Comparison of ENCODE assay signal across 24 cellular contexts in genomic region chr17:9531080-9531479, GRCh38. TPM values are rescaled to one million over a fixed set of nuclear protein-coding genes. Genes with fewer than 3 reads are reported as not detected.
DNase-seq lines count a peak whose midpoint lies in the region; ATAC-seq, FAIRE-seq and TF ChIP-seq lines count a peak whose summit lies in the region.
"Had no signal": no experiment of that assay in that cellular context is flagged by ENCODE, and none has a peak within 500 bp of the region (broad histone marks: within the 10 kb centered on the region; RNA-seq: fewer than 3 reads in every experiment).

No MANE protein-coding gene starts in this region.

- H2AFZ ChIP-seq in IMR-90 (replicated peaks; ENCODE audit: low read length, poor library complexity), result no peak overlapping the region
- no peak overlapping the region for H2AFZ ChIP-seq in astrocyte (ENCODE audit: low read depth, low read length)
- H2AFZ ChIP-seq: GM23248, PC-9 had no signal

- no peak for TF ChIP-seq RAD21 in IMR-90 (IDR thresholded peaks at IDR 0.05; ENCODE audit: low read length)

- H2BK20ac ChIP-seq in IMR-90 (ENCODE audit: low read depth, low read length), result no peak overlapping the region

- CTCF ChIA-PET in IMR-90 (lab: Yijun Ruan, JAX), result interaction anchor here (0.5 to 1.0 kb wide), 2 partner anchors 9 to 499 kb away, joined by 3 to 5 read pairs; no protein-coding TSS in a partner anchor

- H4K20me1 ChIP-seq in IMR-90 (ENCODE audit: insufficient read depth, low read length) (no peaks in the 10 kb centered on the region), astrocyte (ENCODE audit: insufficient read depth, low read length) (peaks cover 4% of the 10 kb centered on the region)

- intact Hi-C loops in IMR-90 (cut with micrococcal nuclease) (no loop called here), lower leg skin (cut with DNase I; ENCODE audit: low total_unique reads) (no loop called here)

- no peak overlapping the region for H2BK15ac ChIP-seq in IMR-90 (ENCODE audit: low read depth, low read length)

- H3K4me1 Mint-ChIP-seq in astrocyte (ENCODE audit: low read depth, unreplicated experiment) (peaks cover 6% of the 10 kb centered on the region), immature natural killer cell (peaks cover 14 to 18% of the 10 kb centered on the region in 2 donors)

- FAIRE-seq in astrocyte (lab: Jason Lieb, UNC), result no peak
- FAIRE-seq: GM12891 had no signal

- no peak overlapping the region for H3K4ac ChIP-seq in IMR-90 (ENCODE audit: low read depth, low read length)

- TF ChIP-seq POLR2A in IMR-90 (IDR thresholded peaks at IDR 0.05; ENCODE audit: low read depth, low read length) (no peak), lower leg skin (IDR thresholded peaks at IDR 0.05) (no peak)

- H3K4me2 ChIP-seq in IMR-90 (ENCODE audit: low read depth, low read length) (no peak overlapping the region), astrocyte (ENCODE audit: low read length) (no peak overlapping the region)
- H3K4me2 ChIP-seq: A549, PC-9 had no signal

- H3K23ac ChIP-seq in IMR-90 (ENCODE audit: low read depth, low read length), result no peak overlapping the region

- H3K9ac ChIP-seq in IMR-90 (ENCODE audit: low read depth, low read length) (no peak overlapping the region), astrocyte (ENCODE audit: low read length) (no peak overlapping the region)
- H3K9ac ChIP-seq: GM23248 had no signal

- TF ChIP-seq CTCF in IMR-90 (conservative IDR thresholded peaks at IDR 0.05; ENCODE audit: low read depth, low read length) (no peak), astrocyte (IDR thresholded peaks at IDR 0.05; ENCODE audit: insufficient read depth, low read depth, low read length) (no peak), lower leg skin (IDR thresholded peaks at IDR 0.05) (no peak)

- H3K9me1 ChIP-seq in IMR-90 (ENCODE audit: insufficient read depth, low read length), result no peaks in the 10 kb centered on the region

- H2BK120ac ChIP-seq in IMR-90 (ENCODE audit: low read depth, low read length), result no peak overlapping the region

- H3K4me1 ChIP-seq in IMR-90 (ENCODE audit: control insufficient read depth, insufficient read depth, low read length), result no peaks in the 10 kb centered on the region
- H3K4me1 ChIP-seq in astrocyte (ENCODE audit: insufficient read depth, low read length), result no peaks in the 10 kb centered on the region
- H3K4me1 ChIP-seq: A549 had no signal

- no peak overlapping the region for H2AK5ac ChIP-seq in IMR-90 (ENCODE audit: low read depth, low read length)

- no peak overlapping the region for H4K5ac ChIP-seq in IMR-90 (ENCODE audit: low read depth, low read length)

- H3K18ac ChIP-seq in IMR-90 (ENCODE audit: low read depth, low read length), result no peak overlapping the region

- H3K27me3 ChIP-seq in IMR-90 (ENCODE audit: control insufficient read depth, insufficient read depth, low read length) (no peaks in the 10 kb centered on the region), astrocyte (ENCODE audit: insufficient read depth, low read length) (no peaks in the 10 kb centered on the region)

- no peaks in the 10 kb centered on the region for H3K79me2 ChIP-seq in astrocyte (ENCODE audit: insufficient read depth, low read length)

- no peaks in the 10 kb centered on the region for H3K36me3 ChIP-seq in IMR-90 (ENCODE audit: control insufficient read depth, insufficient read depth, low read length)
- no peaks in the 10 kb centered on the region for H3K36me3 ChIP-seq in astrocyte (ENCODE audit: insufficient read depth, low read length)

- no peak overlapping the region for H4K91ac ChIP-seq in IMR-90 (ENCODE audit: insufficient read depth, low read depth, low read length)

- H3K27ac Mint-ChIP-seq in astrocyte (ENCODE audit: unreplicated experiment), result peak overlapping the region; percentile 58
- peak overlapping the region in 4 of 6 donors; percentile 14 to 36 (median 28) for H3K27ac Mint-ChIP-seq in immature natural killer cell
- H3K27ac Mint-ChIP-seq: CD4-positive, alpha-beta T cell had no signal

- dilution Hi-C loops in IMR-90 (cut with HindIII; ENCODE audit: low sequenced_read_pairs, unreplicated experiment), result no loop called here

- H4K8ac ChIP-seq in IMR-90 (ENCODE audit: low read depth in 2 of 2, low read length in 2 of 2), result no peak overlapping the region

- no peak overlapping the region for H2AK9ac ChIP-seq in IMR-90 (replicated peaks; ENCODE audit: low read depth, low read length, poor library complexity)

- H3K56ac ChIP-seq in IMR-90 (ENCODE audit: extremely low read depth, insufficient read depth, low read length), result no peak overlapping the region

- WGBS in IMR-90 (ENCODE audit: extremely low coverage in 2 of 2, insufficient read length in 1 of 2), 2 experiments, result no CpG with 5 or more reads among the region's 3 CpGs
- 74 to 84% methylated on average over 3 of the region's 3 CpGs for WGBS in lower leg skin, 2 donors

- no TSS peak for BruUV-seq in IMR-90 (replicated peaks; lab: Mats Ljungman, UMichigan)

- DNase-seq in CMK (ENCODE audit: low read depth) (peak; percentile 29), IMR-90 (peak; percentile 3), astrocyte (ENCODE audit: low read depth) (no peak), immature natural killer cell (no peak), lower leg skin (ENCODE audit: low spot score in 2 of 2) (no peak)
- DNase-seq in stimulated activated CD4-positive, alpha-beta T cell treated with anti-CD3 and anti-CD28 coated beads, Interleukin-2, amount 100 ng/mL, for 48 hours, result no peak
- DNase-seq: Calu3; CD4-positive, alpha-beta T cell; DMS53; EL; GM23248; HCEC 1CT; KBM-7; NCI-H1105; NCI-H187; NCI-H2107; NCI-H226; NCI-H524; NCI-H82; PC-9 had no signal

- H3K4me3 Mint-ChIP-seq in astrocyte (ENCODE audit: unreplicated experiment) (no peak overlapping the region), immature natural killer cell (peak overlapping the region in 1 of 5 donors; percentile 7)
- H3K4me3 Mint-ChIP-seq: CD4-positive, alpha-beta T cell had no signal

- H3K36me3 Mint-ChIP-seq in astrocyte (ENCODE audit: low read depth, unreplicated experiment), result peaks cover 3% of the 10 kb centered on the region
- peaks cover 0 to 2% (median 0%) of the 10 kb centered on the region in 3 donors for H3K36me3 Mint-ChIP-seq in immature natural killer cell

- H3K14ac ChIP-seq in IMR-90 (replicated peaks; ENCODE audit: low read depth, low read length), result no peak overlapping the region

- H3K4me3 ChIP-seq in IMR-90 (ENCODE audit: insufficient read depth, low read depth, low read length) (no peak overlapping the region), astrocyte (ENCODE audit: insufficient read depth, low read depth, low read length) (no peak overlapping the region), lower leg skin (ENCODE audit: low read depth, poor library complexity, severe bottlenecking) (no peak overlapping the region)
- H3K4me3 ChIP-seq: A549, GM23248, PC-9 had no signal

- POLR2A ChIA-PET in IMR-90 (lab: Charles Lee; ENCODE audit: unreplicated experiment), result no interaction called here

- no peak overlapping the region for H2BK5ac ChIP-seq in IMR-90 (ENCODE audit: low read depth, low read length, poor library complexity, severe bottlenecking)

- ATAC-seq in IMR-90 (ENCODE audit: low read depth) (no peak), HG02981 (IDR thresholded peaks at IDR 0.05; ENCODE audit: unreplicated experiment) (no peak)
- ATAC-seq: A549 had no signal

- H3K27ac ChIP-seq in IMR-90 (ENCODE audit: insufficient read depth, low read length) (no peak overlapping the region), astrocyte (ENCODE audit: low read depth, low read length) (no peak overlapping the region)
- H3K27ac ChIP-seq: A549, GM23248, PC-9 had no signal

- H3K9me3 Mint-ChIP-seq in astrocyte (ENCODE audit: unreplicated experiment) (no peaks in the 10 kb centered on the region), immature natural killer cell (no peaks in the 10 kb centered on the region)
- H3K9me3 Mint-ChIP-seq: CD4-positive, alpha-beta T cell had no signal

- in situ Hi-C loops in IMR-90 (cut with MboI; ENCODE audit: low sequenced_read_pairs), result loop anchor here (25.0 kb wide), 1 partner anchor 744 kb away; the partner anchor contains the start of gene MFSD6L

- H3K27me3 Mint-ChIP-seq in astrocyte (ENCODE audit: low read depth, unreplicated experiment) (no peaks in the 10 kb centered on the region), immature natural killer cell (ENCODE audit: low read depth in 3 of 3) (no peaks in the 10 kb centered on the region)
- H3K27me3 Mint-ChIP-seq: CD4-positive, alpha-beta T cell had no signal

- no peaks in the 10 kb centered on the region for H3K79me1 ChIP-seq in IMR-90 (ENCODE audit: low read depth in 1 of 2, low read length in 2 of 2)

- H3K9me3 ChIP-seq in IMR-90 (ENCODE audit: control insufficient read depth, insufficient read depth, low read length) (no peaks in the 10 kb centered on the region), astrocyte (ENCODE audit: insufficient read depth, low read depth, low read length) (no peaks in the 10 kb centered on the region)
- H3K9me3 ChIP-seq: A549 had no signal

TF ChIP-seq in IMR-90, 13 proteins besides CTCF, POLR2A, EP300 and RAD21 (continues in another document):
- no peak for TF ChIP-seq USF2 (IDR thresholded peaks at IDR 0.05; ENCODE audit: low read depth, low read length)

RNA-seq across cellular contexts. Expression of gene STX8, which starts 44.5 kb away (rescaled TPM):
- total RNA-seq in IMR-90 (2012; rRNA removed) (26.5 and 79.2 TPM in 2 replicates), astrocyte (54.4 and 54.8 TPM in 2 replicates), lower leg skin (10 to 100 TPM; 32.1 to 56.4 (median 45.1) TPM)
- polyA plus RNA-seq in IMR-90 (2012; rRNA removed) (47.0 and 53.0 TPM in 2 replicates), immature natural killer cell (100 to 1,000 TPM; 249 to 381 (median 263) TPM)
- polyA plus RNA-seq in IMR-90 (2012; cell fraction: cytosol; rRNA removed), result 11.9 and 21.1 TPM in 2 replicates
- polyA plus RNA-seq in IMR-90 (2012; cell fraction: nucleus; rRNA removed; ENCODE audit: low replicate concordance), result 2.2 and 23.3 TPM in 2 replicates

RNA-seq across cellular contexts. Expression of gene CFAP52, which starts 45.4 kb away (rescaled TPM):
- total RNA-seq in IMR-90 (2012; rRNA removed), result not detected in 2 replicates
- polyA plus RNA-seq in IMR-90 (2012; rRNA removed), result 0.22 TPM in 1 of 2 replicates, not detected in the other
- 0.08 TPM in 1 of 2 replicates, not detected in the other for polyA plus RNA-seq in IMR-90 (2012; cell fraction: cytosol; rRNA removed)
- polyA plus RNA-seq in IMR-90 (2012; cell fraction: nucleus; rRNA removed; ENCODE audit: low replicate concordance), result 0.07 TPM in 1 of 2 replicates, not detected in the other
- total RNA-seq in astrocyte, result not detected in 2 replicates
- polyA plus RNA-seq in immature natural killer cell, result not detected
- under 1 TPM in 1 of 4 donors, not detected in 3; 0.29 TPM for total RNA-seq in lower leg skin
- total RNA-seq: Calu3; CD4-positive, alpha-beta T cell; GM23248; PC-9 had no signal
- polyA plus RNA-seq: BJ had no signal

Comparison
In these comparisons a context has a peak if more than half of its experiments do, and no peak if none do; other contexts are left out.
1. DNase-seq: peak in CMK (single experiment) and IMR-90 (single experiment); none in astrocyte (single experiment), immature natural killer cell (0 of 3), stimulated activated CD4-positive, alpha-beta T cell treated with anti-CD3 and anti-CD28 coated beads, Interleukin-2, amount 100 ng/mL, for 48 hours (0 of 2) and lower leg skin (0 of 2).